Comparison of ENCODE assay signal across 14 cellular contexts in the genomic region with DNA sequence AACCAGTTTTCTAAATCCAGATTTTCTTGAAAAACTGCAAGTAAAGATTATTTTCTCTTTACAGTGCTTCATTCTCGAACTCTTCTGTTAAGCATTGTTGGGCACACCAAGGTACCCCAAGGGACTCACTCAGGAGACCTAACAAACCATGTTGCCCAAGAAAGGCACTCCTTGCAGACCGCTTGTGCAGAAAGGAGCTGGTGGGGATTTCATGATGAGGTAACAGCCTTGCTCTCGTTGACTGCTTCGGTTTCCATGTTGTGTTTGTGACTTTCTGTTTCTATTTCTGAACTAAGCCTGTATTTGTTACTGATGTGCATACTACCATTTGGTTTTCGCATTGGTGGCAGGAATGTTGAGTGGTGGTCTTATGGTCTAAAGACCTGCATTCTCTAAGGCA.
DNase-seq lines count a peak whose midpoint lies in the region; ATAC-seq, FAIRE-seq and TF ChIP-seq lines count a peak whose summit lies in the region.
"Had no signal": no experiment of that assay in that cellular context is flagged by ENCODE, and none has a peak within 500 bp of the region (broad histone marks: within the 10 kb centered on the region; RNA-seq: fewer than 3 reads in every experiment).

No MANE protein-coding gene starts in this region.

- H3K27me3 ChIP-seq in HepG2 (ENCODE audit: control insufficient read depth in 1 of 2, insufficient read depth in 2 of 2, low read length in 2 of 2) = no peaks in the 10 kb centered on the region; a peak in 1 of 5 replicates
- H3K27me3 ChIP-seq: right atrium auricular region, vagina had no signal

- no peak for TF ChIP-seq RAD21 in HepG2 (CRISPR knock-in tag; IDR thresholded peaks at IDR 0.05)

- ATAC-seq in GM18520 (IDR thresholded peaks at IDR 0.05; ENCODE audit: unreplicated experiment) (peak; percentile 93), GM21390 (IDR thresholded peaks at IDR 0.05; ENCODE audit: unreplicated experiment) (peak; percentile 86), HG02885 (IDR thresholded peaks at IDR 0.05; ENCODE audit: poor library complexity, unreplicated experiment) (peak; percentile 80), HG03565 (IDR thresholded peaks at IDR 0.05; ENCODE audit: unreplicated experiment) (peak; percentile 87), HepG2 (no peak)
- ATAC-seq: lower lobe of right lung had no signal

- TF ChIP-seq EP300 in HepG2 (IDR thresholded peaks at IDR 0.05; ENCODE audit: low read depth in 2 of 2, low read length in 2 of 2) (no peak), HepG2 (CRISPR knock-in tag; IDR thresholded peaks at IDR 0.05; ENCODE audit: borderline replicate concordance) (no peak)

- POLR2A ChIA-PET in HepG2 (lab: Yijun Ruan, JAX) = no interaction called here

- DNase-seq in HepG2 (ENCODE audit: low spot score) = no peak
- no peak for DNase-seq in NCI-H446 (lab: John Stamatoyannopoulos, UW)
- DNase-seq in nucleus accumbens (lab: John Stamatoyannopoulos, UW) = no peak
- no peak for DNase-seq in NCI-H526 (lab: John Stamatoyannopoulos, UW)
- DNase-seq: activated gamma-delta T cell; H9; lower lobe of right lung; stimulated activated naive CD4-positive, alpha-beta T cell had no signal

- 9% methylated on average over 5 of the region's 5 CpGs for WGBS in HepG2 (ENCODE audit: low lambda C conversion rate)

- no peak overlapping the region for H3K4me3 ChIP-seq in HepG2 (replicated peaks in 1 of 3; ENCODE audit: insufficient read depth in 1 of 3, low read depth in 2 of 3, low read length in 3 of 3)
- H3K4me3 ChIP-seq: lower lobe of right lung, right atrium auricular region, vagina had no signal

- no peaks in the 10 kb centered on the region for H3K36me3 ChIP-seq in HepG2 (replicated peaks in 1 of 2; ENCODE audit: control insufficient read depth in 1 of 2, insufficient read depth in 2 of 2, low read length in 2 of 2)
- H3K36me3 ChIP-seq: lower lobe of right lung, right atrium auricular region, vagina had no signal

- no peaks in the 10 kb centered on the region for H3K4me1 ChIP-seq in HepG2 (ENCODE audit: insufficient read depth, low read length)
- H3K4me1 ChIP-seq: lower lobe of right lung, right atrium auricular region, vagina had no signal

- no peak overlapping the region for H2AFZ ChIP-seq in HepG2 (ENCODE audit: low read length)

- no peak for TF ChIP-seq POLR2A in HepG2 (IDR thresholded peaks at IDR 0.05; ENCODE audit: insufficient read depth in 1 of 2, low read depth in 2 of 2, low read length in 2 of 2)

- no peak overlapping the region for H3K9ac ChIP-seq in HepG2 (ENCODE audit: insufficient read depth, low read depth, low read length)

- FAIRE-seq in HepG2 (lab: Jason Lieb, UNC) = no peak

- intact Hi-C loops in HepG2 (cut with micrococcal nuclease; ENCODE audit: unreplicated experiment) = no loop called here

- H3K79me2 ChIP-seq in HepG2 (ENCODE audit: insufficient read depth, low read length) = no peaks in the 10 kb centered on the region

- TF ChIP-seq CTCF in HepG2 (CRISPR knock-in tag; IDR thresholded peaks at IDR 0.05) = no peak

- peaks cover 6% of the 10 kb centered on the region for H3K9me3 ChIP-seq in HepG2 (ENCODE audit: low read length)
- H3K9me3 ChIP-seq: vagina had no signal

- no peak overlapping the region for H3K4me2 ChIP-seq in HepG2 (ENCODE audit: low read depth, low read length)

- in situ Hi-C loops in HepG2 (cut with HindIII; ENCODE audit: extremely low pct_ligation_motif_present, low pct_unique_long_range_greater_than_20kb) = no loop called here

- CTCF ChIA-PET in HepG2 (lab: Yijun Ruan, JAX; ENCODE audit: low intra/inter-chr PET ratio, low total read pairs) = no interaction called here

- no peaks in the 10 kb centered on the region for H4K20me1 ChIP-seq in HepG2 (ENCODE audit: insufficient read depth, low read length)

- H3K27ac ChIP-seq in HepG2 (ENCODE audit: extremely low read length, insufficient read depth, low read length) = no peak overlapping the region
- H3K27ac ChIP-seq: lower lobe of right lung, right atrium auricular region, vagina had no signal

- no TSS peak for BruUV-seq in HepG2 (replicated peaks; lab: Mats Ljungman, UMichigan)

TF ChIP-seq in HepG2, 621 proteins besides CTCF, POLR2A, EP300 and RAD21:
- TF ChIP-seq, protein P1, sequence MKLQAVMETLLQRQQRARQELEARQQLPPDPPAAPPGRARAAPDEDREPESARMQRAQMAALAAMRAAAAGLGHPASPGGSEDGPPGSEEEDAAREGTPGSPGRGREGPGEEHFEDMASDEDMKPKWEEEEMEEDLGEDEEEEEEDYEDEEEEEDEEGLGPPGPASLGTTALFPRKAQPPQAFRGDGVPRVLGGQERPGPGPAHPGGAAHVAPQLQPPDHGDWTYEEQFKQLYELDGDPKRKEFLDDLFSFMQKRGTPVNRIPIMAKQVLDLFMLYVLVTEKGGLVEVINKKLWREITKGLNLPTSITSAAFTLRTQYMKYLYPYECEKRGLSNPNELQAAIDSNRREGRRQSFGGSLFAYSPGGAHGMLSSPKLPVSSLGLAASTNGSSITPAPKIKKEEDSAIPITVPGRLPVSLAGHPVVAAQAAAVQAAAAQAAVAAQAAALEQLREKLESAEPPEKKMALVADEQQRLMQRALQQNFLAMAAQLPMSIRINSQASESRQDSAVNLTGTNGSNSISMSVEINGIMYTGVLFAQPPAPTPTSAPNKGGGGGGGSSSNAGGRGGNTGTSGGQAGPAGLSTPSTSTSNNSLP (IDR thresholded peaks at IDR 0.05; ENCODE audit: low read depth, low read length) = no peak
